30 cellular contexts compared by ENCODE assay signal in the genomic region with DNA sequence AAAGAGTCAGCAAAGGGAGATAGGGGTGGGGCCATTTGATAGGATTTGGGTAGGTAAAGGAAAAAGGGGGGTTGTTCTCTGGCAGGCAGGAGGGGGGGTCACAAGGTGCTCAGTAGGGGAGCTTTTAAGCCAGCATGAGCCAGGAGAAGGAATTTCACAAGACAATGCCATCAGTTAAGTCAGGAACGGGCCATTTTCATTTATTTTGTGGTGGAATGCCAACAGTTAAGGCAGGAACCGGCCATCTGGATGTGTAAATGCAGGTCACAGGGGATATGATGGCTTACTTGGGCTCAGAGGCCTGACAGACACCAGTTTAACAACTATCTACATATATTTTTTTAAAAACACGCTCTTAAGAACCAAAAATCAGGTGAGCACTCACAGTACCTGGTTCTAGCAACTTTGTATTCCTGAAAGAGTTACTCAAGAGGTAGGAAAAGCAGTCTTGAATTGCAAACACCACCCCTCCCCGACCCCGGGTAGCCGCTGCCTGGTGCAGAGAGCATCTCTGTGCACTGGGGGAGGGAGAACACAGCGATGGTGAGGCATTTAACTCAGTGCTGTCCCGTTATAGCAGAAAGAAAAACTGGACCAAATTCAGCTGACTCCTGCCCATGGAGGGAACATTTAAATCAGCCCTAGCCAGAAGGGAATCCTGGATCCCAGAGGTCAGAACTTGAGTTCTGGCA.
"Had no signal": no experiment of that assay in that cellular context is flagged by ENCODE, and none has a peak within 500 bp of the region (broad histone marks: within the 10 kb centered on the region; RNA-seq: fewer than 3 reads in every experiment).

No MANE protein-coding gene starts in this region.

- H3K9me3 Mint-ChIP-seq: activated naive CD8-positive, alpha-beta T cell treated with anti-CD3 and anti-CD28 coated beads, Interleukin-2, amount 10 ng/mL, durations not matched to agents 7 days and 5 days had no signal

- H3K9me3 ChIP-seq: adrenal gland, MG63, SJCRH30, SK-N-SH had no signal

- H3K36me3 ChIP-seq: adrenal gland, MG63, SJCRH30 had no signal

- H3K27ac ChIP-seq: adrenal gland, SJCRH30 had no signal

- H3K36me3 Mint-ChIP-seq: activated naive CD8-positive, alpha-beta T cell treated with anti-CD3 and anti-CD28 coated beads, Interleukin-2, amount 10 ng/mL, durations not matched to agents 7 days and 5 days had no signal

- H3K9ac ChIP-seq: SK-N-SH had no signal

- H3K4me1 Mint-ChIP-seq: activated naive CD8-positive, alpha-beta T cell treated with anti-CD3 and anti-CD28 coated beads, Interleukin-2, amount 10 ng/mL, durations not matched to agents 7 days and 5 days had no signal

- DNase-seq: activated CD4-positive, alpha-beta T cell treated with anti-CD3 and anti-CD28 coated beads for 48 hours; activated CD4-positive, alpha-beta T cell treated with anti-CD3 and anti-CD28 coated beads, Interleukin-2, amount 50 U/mL, for 4 hours; activated CD4-positive, CD25-positive, alpha-beta regulatory T cell treated with anti-CD3 and anti-CD28 coated beads, Interleukin-2, amount 50 U/mL, for 72 hours; activated CD8-positive, alpha-beta memory T cell treated with anti-CD3 and anti-CD28 coated beads, Interleukin-2, amount 50 U/mL, for 48 hours; activated CD8-positive, alpha-beta T cell treated with anti-CD3 and anti-CD28 coated beads, Interleukin-2, amount 10 ng/mL, durations not matched to agents 7 days and 5 days; activated naive CD4-positive, alpha-beta T cell treated with anti-CD3 and anti-CD28 coated beads, Interleukin-2, amount 50 U/mL, for 16 hours; activated naive CD8-positive, alpha-beta T cell treated with anti-CD3 and anti-CD28 coated beads, Interleukin-2, amount 10 ng/mL, durations not matched to agents 7 days and 5 days; activated T-cell treated with anti-CD3 and anti-CD28 coated beads, Interleukin-2, amount 50 U/mL, for 1 hour; adrenal gland; anterior cingulate cortex; cerebellar nuclear complex; MG63; MV-4-11; NCI-H1092 treated with DMSO at 0.1 percent for 48 hours; NCI-H1417 treated with DMSO at 0.1 percent for 48 hours; NCI-H1694; NCI-H2029; NCI-H2107; NCI-H2171 treated with DMSO at 0.1 percent for 48 hours; NCI-H345; NCI-H510A; NCI-H526 treated with DMSO at 0.1 percent for 48 hours; NCI-H82; OCI-M1; Right ventricle myocardium superior; RPMI8226; SJCRH30; SK-N-SH; T-helper 1 cell had no signal

- H3K27me3 ChIP-seq: adrenal gland, MG63, SJCRH30 had no signal

- H3K4me2 ChIP-seq: SK-N-SH had no signal

- H3K4me3 ChIP-seq: adrenal gland, MG63, SJCRH30 had no signal

- H3K27ac Mint-ChIP-seq: activated CD8-positive, alpha-beta T cell treated with anti-CD3 and anti-CD28 coated beads, Interleukin-2, amount 10 ng/mL, durations not matched to agents 7 days and 5 days; activated naive CD8-positive, alpha-beta T cell treated with anti-CD3 and anti-CD28 coated beads, Interleukin-2, amount 10 ng/mL, durations not matched to agents 7 days and 5 days had no signal

- H3K4me3 Mint-ChIP-seq: activated CD8-positive, alpha-beta T cell treated with anti-CD3 and anti-CD28 coated beads, Interleukin-2, amount 10 ng/mL, durations not matched to agents 7 days and 5 days; activated naive CD8-positive, alpha-beta T cell treated with anti-CD3 and anti-CD28 coated beads, Interleukin-2, amount 10 ng/mL, durations not matched to agents 7 days and 5 days had no signal

- H3K4me1 ChIP-seq: adrenal gland, SJCRH30 had no signal

- ATAC-seq: activated CD8-positive, alpha-beta T cell treated with anti-CD3 and anti-CD28 coated beads, Interleukin-2, amount 10 ng/mL, durations not matched to agents 7 days and 5 days; Panc1 had no signal
